ENCODE assay signal across 17 cellular contexts in the genomic region with DNA sequence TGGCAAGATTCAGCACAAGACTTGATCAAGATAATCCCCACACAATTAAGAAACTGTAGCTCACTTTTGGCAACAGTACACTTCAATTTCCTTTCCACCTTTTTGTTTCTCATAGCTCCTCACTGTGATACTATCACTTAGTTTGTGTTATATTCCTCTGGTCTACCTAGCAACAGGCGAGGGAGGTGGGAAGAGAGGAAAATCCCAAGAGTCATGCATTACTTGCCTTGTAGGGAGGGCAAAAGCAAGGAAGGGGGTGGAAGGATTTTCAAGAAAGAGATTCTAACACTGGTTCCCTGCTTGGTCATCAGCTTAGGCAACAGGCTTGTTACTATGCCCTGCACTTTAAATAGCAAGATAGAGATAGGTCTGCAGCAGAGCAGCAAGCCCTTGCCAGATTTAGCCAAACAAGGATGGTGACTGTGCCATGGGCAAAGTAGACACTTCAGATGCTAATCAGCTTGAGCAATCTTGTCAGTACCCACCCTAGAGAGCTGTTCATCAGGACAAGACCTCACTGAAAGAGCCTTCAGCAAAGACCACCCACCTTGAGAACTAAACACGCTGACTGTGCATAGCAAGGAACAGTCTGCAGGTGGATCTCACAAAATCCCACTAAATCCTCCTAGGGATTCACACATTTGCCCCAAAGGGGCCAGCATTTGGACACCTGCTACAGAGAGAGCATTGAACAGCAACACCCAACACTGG.
DNase-seq lines count a peak whose midpoint lies in the region; ATAC-seq and TF ChIP-seq lines count a peak whose summit lies in the region.
"Had no signal": no experiment of that assay in that cellular context is flagged by ENCODE, and none has a peak within 500 bp of the region (broad histone marks: within the 10 kb centered on the region; RNA-seq: fewer than 3 reads in every experiment).

No MANE protein-coding gene starts in this region.

- TF ChIP-seq CTCF in neural progenitor cell (IDR thresholded peaks at IDR 0.05) (no peak), psoas muscle (IDR thresholded peaks at IDR 0.05) (no peak)

- intact Hi-C loops in psoas muscle (cut with DNase I): no loop called here

- H3K4me1 ChIP-seq in GM23248 (ENCODE audit: insufficient read depth) (0 out of 2 replicates have a peak, but pooled peaks cover 7% of the 10 kb centered on the region), neural progenitor cell (peaks cover 17% of the 10 kb centered on the region), psoas muscle (no peaks in the 10 kb centered on the region)

- H3K9me3 Mint-ChIP-seq in neural progenitor cell: peaks cover 2% of the 10 kb centered on the region

- H3K4me2 ChIP-seq in GM23248 (ENCODE audit: unreplicated experiment): no peak overlapping the region
- H3K4me2 ChIP-seq in neural progenitor cell: no peak overlapping the region
- H3K4me2 ChIP-seq: BLaER1 had no signal

- H3K4me1 Mint-ChIP-seq in neural progenitor cell: peaks cover 6% of the 10 kb centered on the region
- H3K4me1 Mint-ChIP-seq: IgD-negative memory B cell had no signal

- no peak overlapping the region for H3K4me3 ChIP-seq in GM23248
- no peak overlapping the region for H3K4me3 ChIP-seq in neural progenitor cell
- no peak overlapping the region for H3K4me3 ChIP-seq in psoas muscle
- H3K4me3 ChIP-seq: BLaER1, GM12878 had no signal

- no peaks in the 10 kb centered on the region for H3K36me3 Mint-ChIP-seq in neural progenitor cell
- H3K36me3 Mint-ChIP-seq: IgD-negative memory B cell had no signal

- in situ Hi-C loops in GM23248 (cut with MboI): no loop called here

- no peak overlapping the region for H3K4me3 Mint-ChIP-seq in neural progenitor cell
- H3K4me3 Mint-ChIP-seq: IgD-negative memory B cell had no signal

- no peak overlapping the region for H3K27ac Mint-ChIP-seq in neural progenitor cell
- H3K27ac Mint-ChIP-seq: IgD-negative memory B cell had no signal

- H3K36me3 ChIP-seq in GM23248 (ENCODE audit: low read depth) (no peaks in the 10 kb centered on the region), neural progenitor cell (no peaks in the 10 kb centered on the region), psoas muscle (ENCODE audit: insufficient read depth in 1 of 2, low read depth in 1 of 2) (no peaks in the 10 kb centered on the region)
- H3K36me3 ChIP-seq: BLaER1 had no signal

- no peaks in the 10 kb centered on the region for H4K20me1 ChIP-seq in GM23248 (ENCODE audit: insufficient read depth)
- H4K20me1 ChIP-seq in neural progenitor cell (ENCODE audit: low read depth): no peaks in the 10 kb centered on the region
- H4K20me1 ChIP-seq: BLaER1 had no signal

- H3F3A ChIP-seq in GM23248 (ENCODE audit: insufficient read depth) (0 out of 2 replicates have a peak, but pooled peaks cover 4% of the 10 kb centered on the region), neural progenitor cell (ENCODE audit: low read depth) (no peaks in the 10 kb centered on the region)

- H3K79me2 ChIP-seq in GM23248 (ENCODE audit: insufficient read depth) (no peaks in the 10 kb centered on the region), neural progenitor cell (ENCODE audit: low read depth) (no peaks in the 10 kb centered on the region)

- WGBS in GM23248 (ENCODE audit: low coverage in 1 of 2, low lambda C conversion rate in 2 of 2, missing lambda C conversion rate in 2 of 2), 2 experiments: 54 to 57% methylated on average over 2 of the region's 2 CpGs
- 69 to 79% (median 72%) methylated on average over 2 of the region's 2 CpGs for WGBS in psoas muscle, 3 donors

- H3K27me3 ChIP-seq in GM23248 (replicated peaks; ENCODE audit: insufficient read depth) (no peaks in the 10 kb centered on the region), neural progenitor cell (no peaks in the 10 kb centered on the region), psoas muscle (ENCODE audit: insufficient read depth in 3 of 3, low read length in 2 of 3) (no peaks in the 10 kb centered on the region)
- H3K27me3 ChIP-seq: BLaER1 had no signal

- no peak for ATAC-seq in psoas muscle
- ATAC-seq: GM12878, HCT116, Panc1, SK-N-SH treated with all-trans-retinoic acid at 6 μM for 48 hours had no signal

- H3K9me3 ChIP-seq in GM23248 (ENCODE audit: low read depth) (no peaks in the 10 kb centered on the region), neural progenitor cell (ENCODE audit: low read depth) (no peaks in the 10 kb centered on the region), psoas muscle (no peaks in the 10 kb centered on the region)

- H2AFZ ChIP-seq in GM23248 (no peak overlapping the region), neural progenitor cell (replicated peaks) (no peak overlapping the region)

- H3K9ac ChIP-seq in GM23248: no peak overlapping the region
- H3K9ac ChIP-seq in neural progenitor cell: no peak overlapping the region
- H3K9ac ChIP-seq: BLaER1 had no signal

- H3K27ac ChIP-seq in GM23248: no peak overlapping the region
- no peak overlapping the region for H3K27ac ChIP-seq in neural progenitor cell
- no peak overlapping the region for H3K27ac ChIP-seq in psoas muscle
- H3K27ac ChIP-seq: BLaER1 had no signal

- peak; percentile 37 for DNase-seq in DMS 273 (lab: John Stamatoyannopoulos, UW; ENCODE audit: unreplicated experiment)
- peak; percentile 9 for DNase-seq in GM23248
- DNase-seq in ecto neural progenitor cell (ENCODE audit: low spot score): peak; percentile 50
- peak; percentile 60 for DNase-seq in neural progenitor cell (ENCODE audit: low spot score)
- no peak for DNase-seq in epidermal melanocyte (ENCODE audit: insufficient read length, low spot score)
- DNase-seq in GDM1 (lab: John Stamatoyannopoulos, UW): no peak
- no peak for DNase-seq in psoas muscle
- DNase-seq: NCI-H1092, NCI-H446 treated with DMSO at 0.1 percent for 48 hours, NCI-H748 treated with DMSO at 0.1 percent for 48 hours, SHP77 had no signal

- H3K27me3 Mint-ChIP-seq in neural progenitor cell (ENCODE audit: insufficient read depth, low read depth): peaks cover 2% of the 10 kb centered on the region

- no peaks in the 10 kb centered on the region for H3K9me2 ChIP-seq in GM23248 (ENCODE audit: insufficient read depth)

Comparison
In these comparisons a context has a peak if more than half of its experiments do, and no peak if none do; other contexts are left out.
1. DNase-seq: peak in DMS 273 (single experiment), GM23248 (single experiment), ecto neural progenitor cell (single experiment) and neural progenitor cell (single experiment); none in epidermal melanocyte (single experiment), GDM1 (single experiment) and psoas muscle (0 of 2).